ENCODE assay signal across 16 cellular contexts in the genomic region with DNA sequence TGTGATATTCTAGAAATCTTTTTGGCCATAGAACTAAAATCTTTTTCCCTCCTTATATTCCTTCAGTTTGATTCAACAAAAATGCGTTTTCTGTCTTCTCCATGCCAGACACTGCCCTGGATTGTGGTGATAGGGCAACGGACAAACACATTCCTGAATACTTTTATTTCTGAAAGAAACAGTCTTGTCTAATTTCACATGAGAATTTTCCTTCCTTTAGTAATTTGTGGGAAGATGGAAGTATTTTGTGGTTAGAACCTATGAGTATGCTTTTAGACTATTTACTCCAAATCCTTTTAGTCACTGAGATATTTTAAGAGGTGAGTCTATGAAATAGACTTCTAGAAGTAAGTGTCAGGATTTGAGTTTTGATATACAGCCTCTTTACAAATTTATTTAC. TPM values are rescaled to one million over a fixed set of nuclear protein-coding genes. Genes with fewer than 3 reads are reported as not detected.
DNase-seq lines count a peak whose midpoint lies in the region; ATAC-seq and TF ChIP-seq lines count a peak whose summit lies in the region.
"Had no signal": no experiment of that assay in that cellular context is flagged by ENCODE, and none has a peak within 500 bp of the region (broad histone marks: within the 10 kb centered on the region; RNA-seq: fewer than 3 reads in every experiment).

No MANE protein-coding gene starts in this region.

- no peak for TF ChIP-seq CTCF in AG09309 (IDR thresholded peaks at IDR 0.05; ENCODE audit: control insufficient read depth, insufficient read depth, low read depth, low read length, missing control alignments)
- no peak for TF ChIP-seq CTCF in coronary artery (IDR thresholded peaks at IDR 0.05)

- no peak for ATAC-seq in GM18873 (IDR thresholded peaks at IDR 0.05; ENCODE audit: low FRiP score, unreplicated experiment)
- no peak for ATAC-seq in GM18867 (IDR thresholded peaks at IDR 0.05; ENCODE audit: unreplicated experiment)
- ATAC-seq: stimulated activated memory B cell treated with anti-CD40 and anti-IgM and Interleukin-4, amounts not matched to agents 10 μg/mL and 1 μg/mL and 100 μg/mL, for 72 hours had no signal

- H3K4me3 ChIP-seq in AG09309 (ENCODE audit: control insufficient read depth, low read depth, low read length) (no peak overlapping the region), coronary artery (no peak overlapping the region)

- H3K27ac ChIP-seq in coronary artery = peak overlapping the region; percentile 31 to 50

- DNase-seq in AG09309 (ENCODE audit: low read depth) (peak; percentile 90), M059J (ENCODE audit: low read depth) (peak; percentile 95), coronary artery (ENCODE audit: low spot score) (no peak), non-pigmented ciliary epithelial cell (ENCODE audit: low read depth) (peak; percentile 80), NCI-H1694 treated with DMSO at 0.1 percent for 48 hours (lab: John Stamatoyannopoulos, UW) (no peak)
- DNase-seq in stimulated activated CD4-positive, alpha-beta T cell treated with anti-CD3 and anti-CD28 coated beads, Interleukin-2, amount 100 ng/mL, for 24 hours = no peak
- DNase-seq: activated CD4-positive, alpha-beta T cell treated with anti-CD3 and anti-CD28 coated beads for 1 hour; activated T-cell treated with anti-CD3 and anti-CD28 coated beads, Interleukin-2, amount 50 U/mL, for 48 hours; aorta; C1 segment of cervical spinal cord; Karpas-422; NCI-H2029; stimulated activated CD4-positive, alpha-beta T cell treated with anti-CD3 and anti-CD28 coated beads, Interleukin-4, amount 100 ng/mL, for 1 hour had no signal

RNA-seq across cellular contexts. Expression of gene COL5A2, which starts 49.6 kb away (rescaled TPM):
- 131 and 221 TPM in 2 replicates for total RNA-seq in M059J (2014; rRNA removed; shearing (Covaris generic))

Comparison
In these comparisons a context has a peak if more than half of its experiments do, and no peak if none do; other contexts are left out.
1. DNase-seq: peak in AG09309 (single experiment), M059J (single experiment) and non-pigmented ciliary epithelial cell (single experiment); none in coronary artery (single experiment), stimulated activated CD4-positive, alpha-beta T cell treated with anti-CD3 and anti-CD28 coated beads, Interleukin-2, amount 100 ng/mL, for 24 hours (0 of 2) and NCI-H1694 treated with DMSO at 0.1 percent for 48 hours (single experiment).